Comparison of ENCODE assay signal across 6 cellular contexts in genomic region chr7:86280150-86280549, GRCh38.
"Had no signal": no experiment of that assay in that cellular context is flagged by ENCODE, and none has a peak within 500 bp of the region (broad histone marks: within the 10 kb centered on the region; RNA-seq: fewer than 3 reads in every experiment).

No MANE protein-coding gene starts in this region.

- H3K9ac ChIP-seq: KMS-11 had no signal

- FAIRE-seq: HTR-8/SVneo had no signal

- DNase-seq: IMR-90, KBM-7, KG1 had no signal

- H3K27ac ChIP-seq: HL-60, KMS-11 had no signal

- H3K4me2 ChIP-seq: KMS-11 had no signal
